8 cellular contexts compared by ENCODE assay signal in the genomic region with DNA sequence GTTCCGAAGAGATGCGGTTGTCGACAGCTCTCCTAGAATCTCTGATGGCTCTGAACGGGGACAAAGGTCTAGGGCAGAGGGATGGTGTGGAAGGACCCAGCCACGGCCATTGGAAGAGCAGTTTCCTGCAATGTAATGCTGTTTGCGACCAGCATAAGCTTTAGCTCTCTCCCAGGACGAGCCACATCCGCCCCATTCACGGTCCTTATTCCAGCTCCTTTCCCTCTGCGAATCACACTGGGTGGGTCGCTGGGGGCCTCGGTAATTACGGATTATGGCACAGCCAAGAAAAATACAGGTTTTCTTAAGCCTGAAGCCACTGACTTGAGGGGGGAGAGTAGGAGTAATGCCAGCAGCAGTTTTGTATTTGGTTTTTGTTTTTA. TPM values are rescaled to one million over a fixed set of nuclear protein-coding genes. Genes with fewer than 3 reads are reported as not detected.
DNase-seq lines count a peak whose midpoint lies in the region; ATAC-seq and TF ChIP-seq lines count a peak whose summit lies in the region.

No MANE protein-coding gene starts in this region.

- H3K27me3 ChIP-seq in CD4-positive, CD25-positive, alpha-beta regulatory T cell (ENCODE audit: control insufficient read depth, insufficient read depth, low read length), result no peaks in the 10 kb centered on the region
- no peaks in the 10 kb centered on the region for H3K27me3 ChIP-seq in HAP-1 (ENCODE audit: low read depth)
- H3K27me3 ChIP-seq in Panc1 (ENCODE audit: control insufficient read depth, insufficient read depth, low read length), result no peaks in the 10 kb centered on the region
- H3K27me3 ChIP-seq in left lung, result peaks cover 26 to 65% of the 10 kb centered on the region in 2 donors
- peaks cover 42 to 50% of the 10 kb centered on the region in 2 donors for H3K27me3 ChIP-seq in stomach smooth muscle (ENCODE audit: control insufficient read depth in 1 of 2, insufficient read depth in 2 of 2, low read length in 2 of 2)

- H3K9me3 Mint-ChIP-seq in CD4-positive, CD25-positive, alpha-beta regulatory T cell, result no peaks in the 10 kb centered on the region

- TF ChIP-seq CTCF in Panc1 (IDR thresholded peaks at IDR 0.05), result no peak
- TF ChIP-seq CTCF in left lung (IDR thresholded peaks at IDR 0.05), result no peak
- no peak for TF ChIP-seq CTCF in GM10248 (IDR thresholded peaks at IDR 0.05; ENCODE audit: control extremely low read depth, extremely low read depth, low read depth, missing control alignments)

- intact Hi-C loops in Panc1 (cut with micrococcal nuclease; ENCODE audit: unreplicated experiment), result no loop called here
- intact Hi-C loops in left lung (cut with DNase I), result no loop called here

- H3K27ac Mint-ChIP-seq in CD4-positive, CD25-positive, alpha-beta regulatory T cell, result peak overlapping the region; percentile 100

- peak overlapping the region; percentile 99 for H3K4me3 Mint-ChIP-seq in CD4-positive, CD25-positive, alpha-beta regulatory T cell

- H3K4me1 ChIP-seq in CD4-positive, CD25-positive, alpha-beta regulatory T cell (ENCODE audit: control insufficient read depth, insufficient read depth, low read length, poor library complexity, severe bottlenecking), result peaks cover 55% of the 10 kb centered on the region
- peaks cover 6% of the 10 kb centered on the region for H3K4me1 ChIP-seq in HAP-1
- H3K4me1 ChIP-seq in Panc1 (ENCODE audit: control insufficient read depth, insufficient read depth, low read length), result peaks cover 38% of the 10 kb centered on the region
- H3K4me1 ChIP-seq in left lung, result peaks cover 0 to 22% of the 10 kb centered on the region in 2 donors
- H3K4me1 ChIP-seq in stomach smooth muscle (ENCODE audit: control insufficient read depth, insufficient read depth, low read length), result peaks cover 3% of the 10 kb centered on the region

- DNase-seq in CD4-positive, CD25-positive, alpha-beta regulatory T cell, result peak in 1 of 3 donors; percentile 70
- peak in 1 of 2 experiments; percentile 56 for DNase-seq in HAP-1 (ENCODE audit: low spot score in 2 of 2)
- DNase-seq in Panc1 (ENCODE audit: low read depth, low spot score), result no peak
- DNase-seq in caudate nucleus (lab: John Stamatoyannopoulos, UW), result no peak
- DNase-seq in left lung, result peak; percentile 53 to 60
- DNase-seq in GM10248 (ENCODE audit: extremely low spot score), result no peak
- no peak for DNase-seq in T1000 (lab: John Stamatoyannopoulos, UW)

- BruUV-seq in Panc1 (replicated peaks; lab: Mats Ljungman, UMichigan), result TSS peak; percentile 55

- peaks cover 6 to 65% (median 43%) of the 10 kb centered on the region in 4 donors for H3K4me1 Mint-ChIP-seq in CD4-positive, CD25-positive, alpha-beta regulatory T cell

- peaks cover 13% of the 10 kb centered on the region for H3K27me3 Mint-ChIP-seq in CD4-positive, CD25-positive, alpha-beta regulatory T cell

- no peaks in the 10 kb centered on the region for H3K36me3 ChIP-seq in CD4-positive, CD25-positive, alpha-beta regulatory T cell (ENCODE audit: control insufficient read depth, insufficient read depth, low read length)
- H3K36me3 ChIP-seq in HAP-1 (replicated peaks) (no peaks in the 10 kb centered on the region), Panc1 (ENCODE audit: control insufficient read depth, insufficient read depth, low read length) (no peaks in the 10 kb centered on the region), left lung (peaks cover 0 to 4% of the 10 kb centered on the region in 2 donors), stomach smooth muscle (ENCODE audit: control insufficient read depth in 2 of 2, insufficient read depth in 2 of 2, low read length in 2 of 2) (no peaks in the 10 kb centered on the region)

- no peaks in the 10 kb centered on the region for H3K9me3 ChIP-seq in CD4-positive, CD25-positive, alpha-beta regulatory T cell (ENCODE audit: control insufficient read depth in 2 of 2, low read length in 2 of 2)
- H3K9me3 ChIP-seq in HAP-1 (no peaks in the 10 kb centered on the region), Panc1 (ENCODE audit: control insufficient read depth, insufficient read depth, low read depth, low read length) (no peaks in the 10 kb centered on the region), left lung (no peaks in the 10 kb centered on the region), stomach smooth muscle (ENCODE audit: control insufficient read depth in 2 of 2, low read length in 2 of 2) (no peaks in the 10 kb centered on the region)

- ATAC-seq in CD4-positive, CD25-positive, alpha-beta regulatory T cell (ENCODE audit: low read depth in 2 of 2), result peak in 1 of 2 donors; percentile 13
- peak; percentile 63 for ATAC-seq in Panc1
- peak; percentile 50 for ATAC-seq in left lung

- H3K27ac ChIP-seq in CD4-positive, CD25-positive, alpha-beta regulatory T cell (ENCODE audit: insufficient read depth, low read length, poor library complexity, severe bottlenecking), result peak overlapping the region; percentile 96
- H3K27ac ChIP-seq in Panc1 (ENCODE audit: low read length), result peak overlapping the region; percentile 97
- H3K27ac ChIP-seq in caudate nucleus (ENCODE audit: low read depth, low read length), result peak overlapping the region; percentile 95
- H3K27ac ChIP-seq in left lung, result peak overlapping the region; percentile 95 to 97
- peak overlapping the region; percentile 53 for H3K27ac ChIP-seq in stomach smooth muscle (ENCODE audit: low read length)

- H3K9ac ChIP-seq in stomach smooth muscle (ENCODE audit: low read length in 2 of 2), result peak overlapping the region in 1 of 2 donors; percentile 43

- H3K36me3 Mint-ChIP-seq in CD4-positive, CD25-positive, alpha-beta regulatory T cell, result peaks cover 3% of the 10 kb centered on the region

- POLR2A ChIA-PET in Panc1 (lab: Charles Lee), result interaction anchor here (1.5 kb wide), 1 partner anchor 10 kb away, joined by 4 read pairs; no protein-coding TSS in a partner anchor
- POLR2A ChIA-PET in GM10248 (lab: Yijun Ruan, JAX), result interaction anchor here (1.1 kb wide), 1 partner anchor 23 kb away, joined by 3 read pairs; no protein-coding TSS in a partner anchor

- peak overlapping the region; percentile 91 for H3K4me3 ChIP-seq in CD4-positive, CD25-positive, alpha-beta regulatory T cell (ENCODE audit: low read depth, low read length)
- H3K4me3 ChIP-seq in HAP-1, result peak overlapping the region; percentile 56
- peak overlapping the region; percentile 65 to 75 for H3K4me3 ChIP-seq in Panc1 (ENCODE audit: low read depth in 2 of 2, low read length in 2 of 2)
- peak overlapping the region; percentile 31 to 50 for H3K4me3 ChIP-seq in left lung
- peak overlapping the region; percentile 44 to 68 for H3K4me3 ChIP-seq in stomach smooth muscle (ENCODE audit: low read length in 2 of 2)

- CTCF ChIA-PET in Panc1 (lab: Charles Lee), result interaction anchor here (0.6 to 1.0 kb wide), 3 partner anchors 10 to 1439 kb away, joined by 3 to 6 read pairs (median 4); no protein-coding TSS in a partner anchor
- CTCF ChIA-PET in GM10248 (lab: Yijun Ruan, JAX), result interaction anchor here (0.9 to 6.3 kb wide), 6 partner anchors 13 to 47 kb away, joined by 3 to 58 read pairs (median 12); no protein-coding TSS in a partner anchor

- in situ Hi-C loops in HAP-1 (cut with MboI; ENCODE audit: low sequenced_read_pairs) (no loop called here), Panc1 (cut with HindIII; ENCODE audit: low pct_unique_long_range_greater_than_20kb, low sequenced_read_pairs) (loop anchor here (25.0 kb wide), 1 partner anchor 105 kb away; no protein-coding TSS in a partner anchor)

RNA-seq across cellular contexts. Expression of gene ANXA2R, which starts 22.7 kb away (rescaled TPM):
- total RNA-seq in CD4-positive, CD25-positive, alpha-beta regulatory T cell, result 38.7 TPM
- 10 to 100 TPM; 35.8 to 69.7 (median 55.7) TPM for polyA plus RNA-seq in CD4-positive, CD25-positive, alpha-beta regulatory T cell
- total RNA-seq in Panc1 (2021; ENCODE audit: unreplicated experiment) (6.2 TPM), left lung (1 to 10 TPM; 2.3 to 2.9 TPM)
- polyA plus RNA-seq in Panc1 (2012; ENCODE audit: insufficient read length), result 4.0 TPM

Comparison
In these comparisons a context has a peak if more than half of its experiments do, and no peak if none do; other contexts are left out.
1. DNase-seq: peak in left lung (2 of 2); none in Panc1 (single experiment), caudate nucleus (0 of 61), GM10248 (single experiment) and T1000 (single experiment).
2. H3K4me3 ChIP-seq: peak in every context shown above with its lines; median percentile 91 in CD4-positive, CD25-positive, alpha-beta regulatory T cell; 70 in Panc1; 56 in HAP-1; 56 in stomach smooth muscle; 40 in left lung.
3. Peak in every context shown above with its lines, with median percentiles within 50 percentile points of each other: H3K27ac ChIP-seq.